9 cellular contexts compared by ENCODE assay signal in genomic region chr5:2751592-2752021, GRCh38. TPM values are rescaled to one million over a fixed set of nuclear protein-coding genes. Genes with fewer than 3 reads are reported as not detected.
DNase-seq lines count a peak whose midpoint lies in the region; ATAC-seq and TF ChIP-seq lines count a peak whose summit lies in the region.
"Had no signal": no experiment of that assay in that cellular context is flagged by ENCODE, and none has a peak within 500 bp of the region (broad histone marks: within the 10 kb centered on the region; RNA-seq: fewer than 3 reads in every experiment).

Gene IRX2 (minus strand): TSS chr5:2751677. CDS start chr5:2751413, 264 bp downstream.

- no peaks in the 10 kb centered on the region for H3K9me2 ChIP-seq in neural cell (ENCODE audit: insufficient read depth, low read length)

- H3K9ac ChIP-seq in neural cell (ENCODE audit: low read length), result peak within 1 kb of the TSS; percentile 12

- H3K9me3 ChIP-seq in neural cell (ENCODE audit: low read length), result peaks cover 3% of the 10 kb centered on the region

- no peak for TF ChIP-seq RAD21 in neural cell (conservative IDR thresholded peaks at IDR 0.05)

- no peak within 1 kb of the TSS for H2AFZ ChIP-seq in neural cell (ENCODE audit: low read depth, low read length)

- peak within 1 kb of the TSS; percentile 64 for H3K4me3 ChIP-seq in neural cell (ENCODE audit: low read length)

- H4K20me1 ChIP-seq in neural cell (ENCODE audit: insufficient read depth), result no peaks in the 10 kb centered on the region

- no peak within 1 kb of the TSS for H3K4me2 ChIP-seq in neural cell (ENCODE audit: low read length)

- ATAC-seq in esophagus mucosa (peak; percentile 96), HG03378 (IDR thresholded peaks at IDR 0.05; ENCODE audit: unreplicated experiment) (no peak), HG03039 (IDR thresholded peaks at IDR 0.05; ENCODE audit: unreplicated experiment) (no peak), GM21786 (IDR thresholded peaks at IDR 0.05; ENCODE audit: unreplicated experiment) (no peak), HG03280 (IDR thresholded peaks at IDR 0.05; ENCODE audit: unreplicated experiment) (no peak)

- no peaks in the 10 kb centered on the region for H3K36me3 ChIP-seq in neural cell (ENCODE audit: insufficient read depth, low read length)

- no peaks in the 10 kb centered on the region for H3K79me2 ChIP-seq in neural cell (replicated peaks; ENCODE audit: insufficient read depth, low read length)

- H3K27ac ChIP-seq in neural cell (ENCODE audit: low read length), result no peak within 1 kb of the TSS

- no peaks in the 10 kb centered on the region for H3F3A ChIP-seq in neural cell (ENCODE audit: insufficient read depth, low read length, poor library complexity, severe bottlenecking)

- no peak for TF ChIP-seq CTCF in neural cell (IDR thresholded peaks at IDR 0.05; ENCODE audit: poor library complexity, severe bottlenecking)

- no peak for TF ChIP-seq EP300 in neural cell (conservative IDR thresholded peaks at IDR 0.05; ENCODE audit: poor library complexity, severe bottlenecking)

- DNase-seq in GM04504 (ENCODE audit: low read depth) (peak; percentile 91), NCI-H748 (lab: John Stamatoyannopoulos, UW; ENCODE audit: unreplicated experiment) (peak; percentile 99)

- peaks cover 72% of the 10 kb centered on the region for H3K27me3 ChIP-seq in neural cell (ENCODE audit: insufficient read depth, low read depth, low read length)

TF ChIP-seq in neural cell, 6 proteins besides CTCF, POLR2A, EP300 and RAD21:
- TF ChIP-seq TAF1 (IDR thresholded peaks at IDR 0.05; ENCODE audit: low read depth) (no peak), REST (IDR thresholded peaks at IDR 0.05; ENCODE audit: borderline replicate concordance) (no peak), EZH2 (IDR thresholded peaks at IDR 0.05; ENCODE audit: borderline replicate concordance, insufficient read depth, low read length, poor library complexity, severe bottlenecking) (no peak), POLR2AphosphoS5 (IDR thresholded peaks at IDR 0.05) (no peak), SMC3 (conservative IDR thresholded peaks at IDR 0.05; ENCODE audit: poor library complexity) (no peak), MXI1 (conservative IDR thresholded peaks at IDR 0.05; ENCODE audit: poor library complexity, severe bottlenecking) (no peak)
TF ChIP-seq in neural cell: peak in this region for 0.

RNA-seq across cellular contexts. Expression of gene IRX2, which starts in this region (rescaled TPM):
- 3.1 TPM for total RNA-seq in esophagus mucosa
- polyA plus RNA-seq in neural cell, result 0.16 and 0.95 TPM in 2 replicates
- 0.49 and 0.93 TPM in 2 replicates for polyA minus RNA-seq in neural cell
- total RNA-seq: mononuclear cell had no signal
